In genomic region chr7:128075536-128076095, GRCh38 we compare ENCODE assay signal across 1 cellular context.
TF ChIP-seq lines count a peak whose summit lies in the region.

No MANE protein-coding gene starts in this region.

TF ChIP-seq in SK-N-SH treated with all-trans-retinoic acid at 6 μM for 48 hours, 23 proteins besides CTCF, POLR2A, EP300 and RAD21 (continued from another document):
- TF ChIP-seq CREB5 (CRISPR knock-in tag; IDR thresholded peaks at IDR 0.05; ENCODE audit: low read depth) = no peak
- no peak for TF ChIP-seq ZNF70 (CRISPR knock-in tag; IDR thresholded peaks at IDR 0.05)
- TF ChIP-seq OSR1 (CRISPR knock-in tag; IDR thresholded peaks at IDR 0.05) = no peak
- TF ChIP-seq ISL1 (CRISPR knock-in tag; IDR thresholded peaks at IDR 0.05) = no peak
- no peak for TF ChIP-seq SNAI2 (CRISPR knock-in tag; IDR thresholded peaks at IDR 0.05)
- TF ChIP-seq ZFP30 (CRISPR knock-in tag; IDR thresholded peaks at IDR 0.05) = no peak
- TF ChIP-seq RARB (CRISPR knock-in tag; IDR thresholded peaks at IDR 0.05) = no peak
- TF ChIP-seq ZC3H10 (CRISPR knock-in tag; IDR thresholded peaks at IDR 0.05) = no peak
- no peak for TF ChIP-seq TCF4 (CRISPR knock-in tag; IDR thresholded peaks at IDR 0.05; ENCODE audit: borderline replicate concordance)
- no peak for TF ChIP-seq CSDC2 (CRISPR knock-in tag; IDR thresholded peaks at IDR 0.05)
- TF ChIP-seq PPARA (CRISPR knock-in tag; IDR thresholded peaks at IDR 0.05; ENCODE audit: borderline replicate concordance) = no peak
- TF ChIP-seq ARNTL (CRISPR knock-in tag; IDR thresholded peaks at IDR 0.05; ENCODE audit: borderline replicate concordance, low read depth) = no peak
- no peak for TF ChIP-seq TSHZ2 (CRISPR knock-in tag; IDR thresholded peaks at IDR 0.05)
- no peak for TF ChIP-seq ZFP3 (CRISPR knock-in tag; IDR thresholded peaks at IDR 0.05)
- TF ChIP-seq ESRRG (CRISPR knock-in tag; IDR thresholded peaks at IDR 0.05) = no peak
- TF ChIP-seq BACH2 (CRISPR knock-in tag; IDR thresholded peaks at IDR 0.05; ENCODE audit: borderline replicate concordance) = no peak
- no peak for TF ChIP-seq PATZ1 (CRISPR knock-in tag; IDR thresholded peaks at IDR 0.05; ENCODE audit: borderline replicate concordance)
